Comparison of ENCODE assay signal across 1 cellular context in genomic region chr12:120534703-120535655, GRCh38.
TF ChIP-seq lines count a peak whose summit lies in the region.

No MANE protein-coding gene starts in this region.

TF ChIP-seq in WTC11, 78 proteins besides CTCF, POLR2A, EP300 and RAD21 (continued from another document):
- no peak for TF ChIP-seq ELF4 (CRISPR knock-in tag; IDR thresholded peaks at IDR 0.05; ENCODE audit: low read depth)
- TF ChIP-seq ZMAT4 (CRISPR knock-in tag; IDR thresholded peaks at IDR 0.05): no peak
